In genomic region chr14:36647827-36648753, GRCh38 we compare ENCODE assay signal across 8 cellular contexts. TPM values are rescaled to one million over a fixed set of nuclear protein-coding genes. Genes with fewer than 3 reads are reported as not detected.
DNase-seq lines count a peak whose midpoint lies in the region; ATAC-seq and TF ChIP-seq lines count a peak whose summit lies in the region.

No MANE protein-coding gene starts in this region.

- no peak overlapping the region for H3K18ac ChIP-seq in H9 (ENCODE audit: insufficient read length, low read depth, low read length)

- no peaks in the 10 kb centered on the region for H3K9me3 ChIP-seq in H9 (ENCODE audit: control insufficient read depth, low read depth, low read length)
- no peaks in the 10 kb centered on the region for H3K9me3 ChIP-seq in endodermal cell (ENCODE audit: control insufficient read depth, low read length)
- H3K9me3 ChIP-seq in T-helper 17 cell (ENCODE audit: control insufficient read depth, low read length, poor library complexity, severe bottlenecking): peaks cover 3% of the 10 kb centered on the region

- peak overlapping the region; percentile 85 for H3K4me2 ChIP-seq in H9 (ENCODE audit: insufficient read depth, insufficient read length, low read length)

- H4K8ac ChIP-seq in H9 (replicated peaks; ENCODE audit: insufficient read length, low read depth, low read length): no peak overlapping the region

- H4K91ac ChIP-seq in H9 (ENCODE audit: insufficient read length, low read depth, low read length): no peak overlapping the region

- H3K4me1 ChIP-seq in H9 (ENCODE audit: insufficient read depth, low read length) (no peaks in the 10 kb centered on the region), endodermal cell (ENCODE audit: control insufficient read depth, insufficient read depth, low read length) (peaks cover 2% of the 10 kb centered on the region)

- H2AK5ac ChIP-seq in H9 (ENCODE audit: insufficient read length, low read length): no peak overlapping the region

- no peak overlapping the region for H3K23ac ChIP-seq in H9 (ENCODE audit: insufficient read length, low read depth, low read length)

- no peak overlapping the region for H2AFZ ChIP-seq in H9 (ENCODE audit: low read length)

- no peak overlapping the region for H3K4ac ChIP-seq in H9 (ENCODE audit: low read depth, low read length)

- H3K27me3 Mint-ChIP-seq in H9 (ENCODE audit: low read depth) (peaks cover 98% of the 10 kb centered on the region), endodermal cell (ENCODE audit: insufficient read depth) (peaks cover 96% of the 10 kb centered on the region), nephron progenitor cell (ENCODE audit: low read depth, poor library complexity) (peaks cover 98% of the 10 kb centered on the region), T-helper 17 cell (peaks cover 63% of the 10 kb centered on the region)

- no peaks in the 10 kb centered on the region for H3K79me2 ChIP-seq in H9 (ENCODE audit: insufficient read depth, low read length)

- no peak for ATAC-seq in T-helper 17 cell

- H3K36me3 ChIP-seq in endodermal cell (ENCODE audit: control insufficient read depth, insufficient read depth, low read length): no peaks in the 10 kb centered on the region

- DNase-seq in H9 (peak; percentile 83), NCI-H345 (lab: John Stamatoyannopoulos, UW) (peak; percentile 70), endodermal cell (peak; percentile 91), nephron progenitor cell (peak; percentile 75), SKM-1 treated with dmso at 0.1 percent for 144 hours (lab: John Stamatoyannopoulos, UW; ENCODE audit: unreplicated experiment) (no peak), T-helper 17 cell (no peak), SKM-1 (lab: John Stamatoyannopoulos, UW; ENCODE audit: unreplicated experiment) (no peak)
- no peak for DNase-seq in NK-92 treated with Interleukin-12 subunit alpha and Interleukin-12 subunit beta, amount 100 ng/mL, for 24 hours (lab: John Stamatoyannopoulos, UW)

- H2BK120ac ChIP-seq in H9 (ENCODE audit: low read depth, low read length, poor library complexity, severe bottlenecking): no peak overlapping the region

- H3K27me3 ChIP-seq in H9 (ENCODE audit: insufficient read depth, low read length) (peaks cover 80% of the 10 kb centered on the region), endodermal cell (ENCODE audit: control insufficient read depth, insufficient read depth, low read length, poor library complexity, severe bottlenecking) (peaks cover 97% of the 10 kb centered on the region)

- no peak overlapping the region for H4K5ac ChIP-seq in H9 (ENCODE audit: insufficient read length, low read depth, low read length)

- no peaks in the 10 kb centered on the region for H4K20me1 ChIP-seq in H9 (ENCODE audit: control insufficient read depth, insufficient read depth, insufficient read length)

- H3K27ac ChIP-seq in H9 (ENCODE audit: insufficient read length, low read depth, low read length): no peak overlapping the region
- no peak overlapping the region for H3K27ac ChIP-seq in endodermal cell (ENCODE audit: low read depth, low read length)

- H3K4me3 ChIP-seq in endodermal cell (ENCODE audit: low read length): peak overlapping the region; percentile 80

- H3K56ac ChIP-seq in H9 (ENCODE audit: insufficient read length, low read depth, low read length): no peak overlapping the region

- peaks cover 14% of the 10 kb centered on the region for H3K23me2 ChIP-seq in H9 (ENCODE audit: insufficient read length, low read depth, low read length, poor library complexity, severe bottlenecking)

- no peak overlapping the region for H2BK20ac ChIP-seq in H9 (ENCODE audit: low read depth, low read length, poor library complexity, severe bottlenecking)

- H3K4me1 Mint-ChIP-seq in H9: peaks cover 9 to 11% of the 10 kb centered on the region in 2 experiments
- peaks cover 7% of the 10 kb centered on the region for H3K4me1 Mint-ChIP-seq in endodermal cell
- H3K4me1 Mint-ChIP-seq in nephron progenitor cell: peaks cover 24% of the 10 kb centered on the region
- H3K4me1 Mint-ChIP-seq in T-helper 17 cell: peaks cover 2% of the 10 kb centered on the region

- H3K14ac ChIP-seq in H9 (ENCODE audit: insufficient read depth, low read length): no peak overlapping the region

- H3K9ac ChIP-seq in H9 (ENCODE audit: extremely low read depth, insufficient read length, low read length) (no peak overlapping the region), endodermal cell (ENCODE audit: extremely low read depth, low read length, poor library complexity, severe bottlenecking) (no peak overlapping the region)

- no peak overlapping the region for H2BK5ac ChIP-seq in H9 (ENCODE audit: insufficient read length, low read length)

- no peak overlapping the region for H2BK15ac ChIP-seq in H9 (ENCODE audit: low read depth, low read length)

- H3K4me3 Mint-ChIP-seq in H9 (peak overlapping the region; percentile 64 to 85), endodermal cell (peak overlapping the region; percentile 68), nephron progenitor cell (peak overlapping the region; percentile 83), T-helper 17 cell (no peak overlapping the region)

- H3T11ph ChIP-seq in H9 (ENCODE audit: low read length): no peak overlapping the region

- TF ChIP-seq CTCF in H9 (conservative IDR thresholded peaks at IDR 0.05) (peak; percentile 81), endodermal cell (conservative IDR thresholded peaks at IDR 0.05) (peak; percentile 88), nephron progenitor cell (IDR thresholded peaks at IDR 0.05) (peak; percentile 60)

- H3K9me3 Mint-ChIP-seq in H9: peaks cover 0 to under 1% of the 10 kb centered on the region in 2 experiments; a peak in 1 of 5 replicates
- H3K9me3 Mint-ChIP-seq in endodermal cell: no peaks in the 10 kb centered on the region
- no peaks in the 10 kb centered on the region for H3K9me3 Mint-ChIP-seq in nephron progenitor cell

- no CpG with 5 or more reads among the region's 62 CpGs for WGBS in H9 (ENCODE audit: extremely low coverage, insufficient read length, low lambda C conversion rate)
- 1% methylated on average over 51 to 62 of the region's 62 CpGs for WGBS in endodermal cell (ENCODE audit: insufficient coverage in 1 of 2, insufficient read length in 1 of 2), 2 experiments

- H3K36me3 Mint-ChIP-seq in H9 (ENCODE audit: insufficient read depth in 1 of 3, low read depth in 3 of 3): no peaks in the 10 kb centered on the region; a peak in 1 of 7 replicates
- H3K36me3 Mint-ChIP-seq in endodermal cell (ENCODE audit: low read depth): no peaks in the 10 kb centered on the region
- no peaks in the 10 kb centered on the region for H3K36me3 Mint-ChIP-seq in nephron progenitor cell (ENCODE audit: low read depth)
- H3K36me3 Mint-ChIP-seq in T-helper 17 cell (ENCODE audit: low read depth): no peaks in the 10 kb centered on the region

- H3K27ac Mint-ChIP-seq in H9: no peak overlapping the region
- H3K27ac Mint-ChIP-seq in endodermal cell: no peak overlapping the region
- no peak overlapping the region for H3K27ac Mint-ChIP-seq in nephron progenitor cell
- no peak overlapping the region for H3K27ac Mint-ChIP-seq in T-helper 17 cell

- H3K79me1 ChIP-seq in H9 (ENCODE audit: insufficient read depth, low read depth, low read length, poor library complexity, severe bottlenecking): no peaks in the 10 kb centered on the region

- H2BK12ac ChIP-seq in H9 (ENCODE audit: insufficient read length, low read depth, low read length): no peak overlapping the region

RNA-seq across cellular contexts. Expression of gene PAX9, which starts 13.6 kb away (rescaled TPM):
- total RNA-seq in H9 (2021) (not detected in 2 replicates), endodermal cell (under 1 TPM; 0.22 to 0.35 TPM), T-helper 17 cell (under 1 TPM in 1 of 2 donors, not detected in 1; 0.35 TPM)
- 0.28 TPM for polyA plus RNA-seq in endodermal cell (2013, experiment 1 of 2)
- 0.33 TPM for polyA plus RNA-seq in endodermal cell (2013, experiment 2 of 2)

Comparison
In these comparisons a context has a peak if more than half of its experiments do, and no peak if none do; other contexts are left out.
1. DNase-seq: peak in H9 (single experiment), NCI-H345 (single experiment), endodermal cell (single experiment) and nephron progenitor cell (single experiment); none in NK-92 treated with Interleukin-12 subunit alpha and Interleukin-12 subunit beta, amount 100 ng/mL, for 24 hours (single experiment), SKM-1 treated with dmso at 0.1 percent for 144 hours (single experiment), T-helper 17 cell (0 of 3) and SKM-1 (single experiment).
2. Peak in every context shown above with its lines, with median percentiles within 50 percentile points of each other: CTCF ChIP-seq.